Comparison of ENCODE assay signal across 26 cellular contexts in the genomic region with DNA sequence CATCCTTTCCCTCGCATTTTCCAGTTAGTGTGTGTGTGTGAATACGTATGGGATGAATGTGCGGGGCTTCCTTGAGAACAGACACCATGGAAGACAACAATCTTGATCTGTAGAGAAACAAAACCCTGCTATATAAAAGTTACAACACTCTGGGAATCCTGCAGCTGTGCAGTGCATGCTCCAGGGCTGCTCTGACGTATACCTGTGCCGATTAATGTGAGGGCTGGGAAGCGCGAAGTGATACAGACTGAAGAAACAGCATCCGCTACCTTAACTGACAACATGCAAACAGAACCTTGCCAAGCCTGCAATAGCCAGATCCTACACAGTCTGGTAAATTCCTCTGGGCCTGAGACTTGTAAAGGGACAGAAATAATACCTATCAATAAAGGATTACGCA.
"Had no signal": no experiment of that assay in that cellular context is flagged by ENCODE, and none has a peak within 500 bp of the region (broad histone marks: within the 10 kb centered on the region; RNA-seq: fewer than 3 reads in every experiment).

No MANE protein-coding gene starts in this region.

- H3K4me3 Mint-ChIP-seq: dendritic cell treated with granulocyte-macrophage colony-stimulating factor and Interleukin-4, amounts not matched to agents 40 ng/mL and 50 ng/mL, for 4 days; effector memory CD8-positive, alpha-beta T cell; endodermal cell had no signal

- H3K79me2 ChIP-seq: hepatocyte had no signal

- H3K4me2 ChIP-seq: hepatocyte had no signal

- H3K4me1 ChIP-seq: colonic mucosa, esophagus muscularis mucosa, gastrocnemius medialis, gastroesophageal sphincter, heart left ventricle, heart right ventricle had no signal

- H3K27me3 ChIP-seq: colonic mucosa, dorsolateral prefrontal cortex, esophagus muscularis mucosa, esophagus squamous epithelium, foreskin keratinocyte, gastrocnemius medialis, gastroesophageal sphincter, heart left ventricle, heart right ventricle, hepatocyte had no signal

- H3K27ac ChIP-seq: colonic mucosa, coronary artery, dorsolateral prefrontal cortex, epithelial cell of prostate, esophagus muscularis mucosa, esophagus squamous epithelium, foreskin keratinocyte, gastrocnemius medialis, gastroesophageal sphincter, heart left ventricle, heart right ventricle, hepatocyte had no signal

- H3K27ac Mint-ChIP-seq: dendritic cell treated with granulocyte-macrophage colony-stimulating factor and Interleukin-4, amounts not matched to agents 40 ng/mL and 50 ng/mL, for 4 days; effector memory CD8-positive, alpha-beta T cell; endodermal cell had no signal

- H3K4me3 ChIP-seq: colonic mucosa, coronary artery, dorsolateral prefrontal cortex, esophagus muscularis mucosa, esophagus squamous epithelium, gastrocnemius medialis, gastroesophageal sphincter, heart left ventricle, heart right ventricle, hepatocyte had no signal

- H3K27me3 Mint-ChIP-seq: dendritic cell treated with granulocyte-macrophage colony-stimulating factor and Interleukin-4, amounts not matched to agents 40 ng/mL and 50 ng/mL, for 4 days had no signal

- H3K9me3 Mint-ChIP-seq: dendritic cell treated with granulocyte-macrophage colony-stimulating factor and Interleukin-4, amounts not matched to agents 40 ng/mL and 50 ng/mL, for 4 days; effector memory CD8-positive, alpha-beta T cell; endodermal cell had no signal

- DNase-seq: colonic mucosa; cortex of kidney; dermis blood vessel endothelial cell; dorsolateral prefrontal cortex; effector CD4-positive, alpha-beta T cell; effector CD8-positive, alpha-beta T cell; effector memory CD4-positive, alpha-beta T cell; effector memory CD8-positive, alpha-beta T cell; endodermal cell; erythroblast; esophagus squamous epithelium; foreskin fibroblast; foreskin keratinocyte; foreskin melanocyte; gastrocnemius medialis; glutamatergic neuron; head of caudate nucleus; heart left ventricle; heart right ventricle had no signal

- ATAC-seq: effector memory CD8-positive, alpha-beta T cell; esophagus mucosa; foreskin keratinocyte; gastrocnemius medialis; gastroesophageal sphincter; heart left ventricle; heart right ventricle had no signal

- H3K36me3 ChIP-seq: colonic mucosa, esophagus muscularis mucosa, esophagus squamous epithelium, gastrocnemius medialis, gastroesophageal sphincter, heart left ventricle, heart right ventricle had no signal
